Comparison of ENCODE assay signal across 8 cellular contexts in genomic region chr7:124155400-124156022, GRCh38.
DNase-seq lines count a peak whose midpoint lies in the region; ATAC-seq, FAIRE-seq and TF ChIP-seq lines count a peak whose summit lies in the region.

No MANE protein-coding gene starts in this region.

- peak; percentile 63; the same call in 2 of the 3 replicates for ATAC-seq in K562
- ATAC-seq in HG03175 (IDR thresholded peaks at IDR 0.05; ENCODE audit: unreplicated experiment): no peak

- peak; percentile 92 to 95 for TF ChIP-seq RAD21 in K562 (CRISPR knock-in tag; conservative IDR thresholded peaks at IDR 0.05 in 1 of 2, IDR thresholded peaks at IDR 0.05 in 1 of 2)

- H4K20me1 ChIP-seq in GM23248 (ENCODE audit: insufficient read depth) (no peaks in the 10 kb centered on the region), K562 (replicated peaks; ENCODE audit: control insufficient read depth, insufficient read depth, low read length) (no peaks in the 10 kb centered on the region)

- H3K4me2 ChIP-seq in GM23248 (ENCODE audit: unreplicated experiment): no peak overlapping the region
- no peak overlapping the region for H3K4me2 ChIP-seq in K562 (ENCODE audit: insufficient read depth, low read length)

- no peak overlapping the region for H3K9ac ChIP-seq in GM23248
- no peak overlapping the region for H3K9ac ChIP-seq in K562 (ENCODE audit: insufficient read depth in 1 of 2, low read depth in 2 of 2, low read length in 2 of 2)

- POLR2A ChIA-PET in K562 (lab: Yijun Ruan, JAX): no interaction called here

- no peak for TF ChIP-seq POLR2A in K562 (conservative IDR thresholded peaks at IDR 0.05)

- H3K27ac ChIP-seq in GM23248 (no peak overlapping the region), K562 (ENCODE audit: extremely low read depth, low read depth, low read length) (no peak overlapping the region)

- H3K9me3 ChIP-seq in GM23248 (ENCODE audit: low read depth): no peaks in the 10 kb centered on the region
- no peaks in the 10 kb centered on the region for H3K9me3 ChIP-seq in K562 (replicated peaks; ENCODE audit: control insufficient read depth, insufficient read depth, low read depth, low read length)

- CTCF ChIA-PET in K562 (lab: Yijun Ruan, JAX; ENCODE audit: low intra/inter-chr PET ratio): interaction anchor here (0.5 to 1.1 kb wide), 2 partner anchors 629 to 630 kb away, joined by 3 to 5 read pairs; no protein-coding TSS in a partner anchor

- no peaks in the 10 kb centered on the region for H3K9me1 ChIP-seq in K562 (ENCODE audit: control insufficient read depth, insufficient read depth, low read length)

- no peaks in the 10 kb centered on the region for H3K9me2 ChIP-seq in GM23248 (ENCODE audit: insufficient read depth)

- WGBS in GM23248 (ENCODE audit: low coverage in 1 of 2, low lambda C conversion rate in 2 of 2, missing lambda C conversion rate in 2 of 2), 2 experiments: 3 to 8% methylated on average over 3 of the region's 3 CpGs
- WGBS in K562 (ENCODE audit: insufficient coverage, low coverage, missing lambda C conversion rate): 1% methylated on average over 3 of the region's 3 CpGs

- TF ChIP-seq EP300 in K562 (IDR thresholded peaks at IDR 0.05; ENCODE audit: low read length): no peak

- H2AFZ ChIP-seq in GM23248: no peak overlapping the region
- H2AFZ ChIP-seq in K562 (ENCODE audit: low read depth, low read length): no peak overlapping the region

- H3K4me1 ChIP-seq in GM23248 (ENCODE audit: insufficient read depth): no peaks in the 10 kb centered on the region
- no peaks in the 10 kb centered on the region for H3K4me1 ChIP-seq in K562 (replicated peaks in 1 of 2; ENCODE audit: control insufficient read depth in 2 of 2, insufficient read depth in 2 of 2, low read length in 2 of 2)

- no peaks in the 10 kb centered on the region for H3K36me3 ChIP-seq in GM23248 (ENCODE audit: low read depth)
- H3K36me3 ChIP-seq in K562 (ENCODE audit: control insufficient read depth, insufficient read depth, low read length): no peaks in the 10 kb centered on the region

- H3K4me3 ChIP-seq in GM23248: no peak overlapping the region
- H3K4me3 ChIP-seq in K562: no peak overlapping the region

- in situ Hi-C loops in GM23248 (cut with MboI) (no loop called here), K562 (cut with MboI) (no loop called here)

- DNase-seq in DMS53 (lab: John Stamatoyannopoulos, UW) (peak; percentile 77), GM23248 (peak; percentile 37), NCI-H1694 (lab: John Stamatoyannopoulos, UW) (peak; percentile 38), K562 (ENCODE audit: extremely low read depth in 1 of 4, low spot score in 3 of 4) (peak in 2 of 4 experiments; percentile 10 to 11), midbrain (lab: John Stamatoyannopoulos, UW) (peak; percentile 48)
- DNase-seq in activated T-cell treated with anti-CD3 and anti-CD28 coated beads, Interleukin-2, amount 50 U/mL, for 48 hours: no peak
- DNase-seq in activated naive CD4-positive, alpha-beta T cell treated with Interleukin-2 at 50 U/mL for 16 hours: no peak

- H3K79me2 ChIP-seq in GM23248 (ENCODE audit: insufficient read depth) (no peaks in the 10 kb centered on the region), K562 (ENCODE audit: control insufficient read depth, insufficient read depth, low read length) (no peaks in the 10 kb centered on the region)

- BruUV-seq in K562 (replicated peaks; lab: Mats Ljungman, UMichigan): no TSS peak

- TF ChIP-seq CTCF in K562 (IDR thresholded peaks at IDR 0.05 in 2 of 3, conservative IDR thresholded peaks at IDR 0.05 in 1 of 3; ENCODE audit: insufficient read depth in 2 of 3, low read depth in 1 of 3, low read length in 3 of 3): peak; percentile 1 to 43 (median 24); a peak in 2 of 6 replicates

- intact Hi-C loops in K562 (cut with micrococcal nuclease): loop anchor here (1.0 to 10.0 kb wide), 2 partner anchors 630 to 689 kb away; no protein-coding TSS in a partner anchor

- H3F3A ChIP-seq in GM23248 (ENCODE audit: insufficient read depth): no peaks in the 10 kb centered on the region

- no peak for FAIRE-seq in K562 (lab: Jason Lieb, UNC)

- H3K27me3 ChIP-seq in GM23248 (replicated peaks; ENCODE audit: insufficient read depth): no peaks in the 10 kb centered on the region
- no peaks in the 10 kb centered on the region for H3K27me3 ChIP-seq in K562 (ENCODE audit: control insufficient read depth in 2 of 2, insufficient read depth in 2 of 2, low read length in 2 of 2)

TF ChIP-seq in K562, 482 proteins besides CTCF, POLR2A, EP300 and RAD21:
- TF ChIP-seq XRCC4 (IDR thresholded peaks at IDR 0.05; ENCODE audit: extremely low read depth, insufficient read depth, insufficient read length): no peak
- TF ChIP-seq DEAF1 (CRISPR knock-in tag; IDR thresholded peaks at IDR 0.05): peak; percentile 72
- no peak for TF ChIP-seq NCOR1 (IDR thresholded peaks at IDR 0.05)

Comparison
In these comparisons a context has a peak if more than half of its experiments do, and no peak if none do; other contexts are left out.
1. DNase-seq: peak in DMS53 (single experiment), GM23248 (single experiment), NCI-H1694 (single experiment) and midbrain (single experiment); none in activated T-cell treated with anti-CD3 and anti-CD28 coated beads, Interleukin-2, amount 50 U/mL, for 48 hours (0 of 2) and activated naive CD4-positive, alpha-beta T cell treated with Interleukin-2 at 50 U/mL for 16 hours (single experiment).